Comparison of ENCODE assay signal across 16 cellular contexts in genomic region chrX:31608651-31609050, GRCh38.
DNase-seq lines count a peak whose midpoint lies in the region; ATAC-seq, FAIRE-seq and TF ChIP-seq lines count a peak whose summit lies in the region.
"Had no signal": no experiment of that assay in that cellular context is flagged by ENCODE, and none has a peak within 500 bp of the region (broad histone marks: within the 10 kb centered on the region; RNA-seq: fewer than 3 reads in every experiment).

No MANE protein-coding gene starts in this region.

- H3K27ac Mint-ChIP-seq in HFFc6, result peak overlapping the region; percentile 56
- H3K27ac Mint-ChIP-seq: B cell; CD4-positive, alpha-beta T cell had no signal

- no peaks in the 10 kb centered on the region for H3K36me3 Mint-ChIP-seq in HFFc6 (ENCODE audit: low read depth)

- intact Hi-C loops in pancreas (cut with DNase I), result no loop called here

- whole genome bisulfite sequencing in pancreas, 2 donors, result 56 to 70% methylated on average over 2 of the region's 2 CpGs

- H3K4me3 Mint-ChIP-seq in HFFc6, result no peak overlapping the region
- H3K4me3 Mint-ChIP-seq: B cell; CD4-positive, alpha-beta T cell had no signal

- no peaks in the 10 kb centered on the region; the same call in 1 of the 2 replicates for H3K27me3 Mint-ChIP-seq in HFFc6 (ENCODE audit: insufficient read depth)
- H3K27me3 Mint-ChIP-seq: B cell; CD4-positive, alpha-beta T cell had no signal

- TF ChIP-seq CTCF in HFFc6 (IDR thresholded peaks at IDR 0.05) (no peak), brain microvascular endothelial cell (IDR thresholded peaks at IDR 0.05; ENCODE audit: low read depth, low read length, missing control alignments) (no peak), pancreas (IDR thresholded peaks at IDR 0.05) (no peak)

- no peaks in the 10 kb centered on the region for H3K9me3 Mint-ChIP-seq in HFFc6
- H3K9me3 Mint-ChIP-seq: CD4-positive, alpha-beta T cell had no signal

- no peak overlapping the region for H3K4me3 ChIP-seq in brain microvascular endothelial cell (ENCODE audit: low read depth, low read length)
- H3K4me3 ChIP-seq in pancreas, result no peak overlapping the region

- no peaks in the 10 kb centered on the region for H3K9me3 ChIP-seq in pancreas

- H3K4me1 Mint-ChIP-seq in HFFc6 (ENCODE audit: low read depth), result peaks cover 30% of the 10 kb centered on the region
- H3K4me1 Mint-ChIP-seq: B cell had no signal

- H3K27ac ChIP-seq in brain microvascular endothelial cell (peak overlapping the region; percentile 85), pancreas (no peak overlapping the region)

- H3K4me1 ChIP-seq in pancreas, result no peaks in the 10 kb centered on the region

- in situ Hi-C loops in brain microvascular endothelial cell (cut with HindIII; ENCODE audit: low pct_ligation_motif_present, low sequenced_read_pairs), result no loop called here

- peak; percentile 68 for FAIRE-seq in pancreas (lab: Jason Lieb, UNC)

- H3K27me3 ChIP-seq in brain microvascular endothelial cell (replicated peaks), result no peaks in the 10 kb centered on the region
- H3K27me3 ChIP-seq in pancreas, result peaks cover 0 to 14% (median 0%) of the 10 kb centered on the region in 4 donors

- ATAC-seq in pancreas, result no peak
- no peak for ATAC-seq in GM19035 (IDR thresholded peaks at IDR 0.05; ENCODE audit: unreplicated experiment)
- no peak for ATAC-seq in HG03139 (IDR thresholded peaks at IDR 0.05; ENCODE audit: unreplicated experiment)

- DNase-seq in HFFc6 (no peak), brain microvascular endothelial cell (no peak), iPS-NIHi7 (ENCODE audit: extremely low spot score) (peak; percentile 10), pancreas (no peak), midbrain (lab: John Stamatoyannopoulos, UW) (no peak)
- DNase-seq: CD4-positive, alpha-beta T cell; DND-41; Karpas-422; NCI-H1105 treated with DMSO at 0.1 percent for 48 hours; NCI-H187; NCI-H2171; NCI-H510A treated with DMSO at 0.1 percent for 48 hours; SIG-M5 had no signal

- H3K36me3 ChIP-seq in brain microvascular endothelial cell (replicated peaks) (no peaks in the 10 kb centered on the region), pancreas (no peaks in the 10 kb centered on the region)
